In genomic region chr9:114898741-114899140, GRCh38 we compare ENCODE assay signal across 7 cellular contexts. TPM values are rescaled to one million over a fixed set of nuclear protein-coding genes. Genes with fewer than 3 reads are reported as not detected.
A peak's percentile ranks its signal among the peaks of the same experiment; 100 is the strongest.
DNase-seq lines count a peak whose midpoint lies in the region; ATAC-seq, FAIRE-seq and TF ChIP-seq lines count a peak whose summit lies in the region.

No MANE protein-coding gene starts in this region.

- H3K4me3 ChIP-seq in neutrophil (ENCODE audit: low read depth in 1 of 2, low read length in 1 of 2), result peak overlapping the region; percentile 44 to 49

- H3K27me3 Mint-ChIP-seq in activated T-helper 1 cell treated with anti-CD3 and anti-CD28 coated beads, Interleukin-12 subunit alpha, Interleukin-12 subunit beta, Interleukin-2, Interleukin-4 antibody, amounts not matched to agents 30 ng/mL and 10 ng/mL and 1 ng/mL, durations not matched to agents 14 hours and 24 hours and 36 hours (ENCODE audit: insufficient read depth), result no peaks in the 10 kb centered on the region
- no peaks in the 10 kb centered on the region for H3K27me3 Mint-ChIP-seq in progenitor cell of endocrine pancreas

- no peak overlapping the region for H3K4me3 Mint-ChIP-seq in activated T-helper 1 cell treated with anti-CD3 and anti-CD28 coated beads, Interleukin-12 subunit alpha, Interleukin-12 subunit beta, Interleukin-2, Interleukin-4 antibody, amounts not matched to agents 30 ng/mL and 10 ng/mL and 1 ng/mL, durations not matched to agents 14 hours and 24 hours and 36 hours
- H3K4me3 Mint-ChIP-seq in progenitor cell of endocrine pancreas (ENCODE audit: low read depth), result no peak overlapping the region

- intact Hi-C loops in activated T-helper 1 cell treated with anti-CD3 and anti-CD28 coated beads, Interleukin-12 subunit alpha, Interleukin-12 subunit beta, Interleukin-2, Interleukin-4 antibody, amounts not matched to agents 30 ng/mL and 10 ng/mL and 1 ng/mL, durations not matched to agents 14 hours and 24 hours and 36 hours (cut with micrococcal nuclease), result no loop called here

- peaks cover 23% of the 10 kb centered on the region for H3K36me3 ChIP-seq in neutrophil

- H3K27me3 ChIP-seq in neutrophil, result no peaks in the 10 kb centered on the region

- DNase-seq in NOMO-1 treated with dmso at 0.1 percent for 144 hours (lab: John Stamatoyannopoulos, UW; ENCODE audit: unreplicated experiment) (peak; percentile 88), RCC 7860 (ENCODE audit: low spot score) (no peak), progenitor cell of endocrine pancreas (ENCODE audit: low spot score, unreplicated experiment) (no peak)
- DNase-seq in activated T-helper 1 cell treated with anti-CD3 and anti-CD28 coated beads, Interleukin-12 subunit alpha, Interleukin-12 subunit beta, Interleukin-2, Interleukin-4 antibody, amounts not matched to agents 30 ng/mL and 10 ng/mL and 1 ng/mL, durations not matched to agents 14 hours and 24 hours and 36 hours (ENCODE audit: low spot score), result peak; percentile 86

- peak; percentile 93 for ATAC-seq in GM21515 (IDR thresholded peaks at IDR 0.05; ENCODE audit: unreplicated experiment)
- ATAC-seq in HG03460 (IDR thresholded peaks at IDR 0.05; ENCODE audit: unreplicated experiment), result no peak

- no peaks in the 10 kb centered on the region for H3K9me3 ChIP-seq in neutrophil

- FAIRE-seq in RCC 7860 (lab: Jason Lieb, UNC), result no peak

- no peak for TF ChIP-seq CTCF in neutrophil (IDR thresholded peaks at IDR 0.05)
- no peak for TF ChIP-seq CTCF in progenitor cell of endocrine pancreas (IDR thresholded peaks at IDR 0.05; ENCODE audit: unreplicated experiment)

- H3K4me1 Mint-ChIP-seq in activated T-helper 1 cell treated with anti-CD3 and anti-CD28 coated beads, Interleukin-12 subunit alpha, Interleukin-12 subunit beta, Interleukin-2, Interleukin-4 antibody, amounts not matched to agents 30 ng/mL and 10 ng/mL and 1 ng/mL, durations not matched to agents 14 hours and 24 hours and 36 hours (ENCODE audit: low read depth), result peaks cover 28% of the 10 kb centered on the region
- peaks cover 14% of the 10 kb centered on the region for H3K4me1 Mint-ChIP-seq in progenitor cell of endocrine pancreas (ENCODE audit: low read depth)

- H3K9me3 Mint-ChIP-seq in activated T-helper 1 cell treated with anti-CD3 and anti-CD28 coated beads, Interleukin-12 subunit alpha, Interleukin-12 subunit beta, Interleukin-2, Interleukin-4 antibody, amounts not matched to agents 30 ng/mL and 10 ng/mL and 1 ng/mL, durations not matched to agents 14 hours and 24 hours and 36 hours, result no peaks in the 10 kb centered on the region
- H3K9me3 Mint-ChIP-seq in progenitor cell of endocrine pancreas (ENCODE audit: low read depth), result no peaks in the 10 kb centered on the region

- peaks cover 70 to 82% of the 10 kb centered on the region in 2 experiments for H3K4me1 ChIP-seq in neutrophil (ENCODE audit: control insufficient read depth in 1 of 2, insufficient read depth in 1 of 2, low read depth in 1 of 2, low read length in 1 of 2)

- peak overlapping the region; percentile 82 for H3K27ac ChIP-seq in neutrophil

- H3K36me3 Mint-ChIP-seq in activated T-helper 1 cell treated with anti-CD3 and anti-CD28 coated beads, Interleukin-12 subunit alpha, Interleukin-12 subunit beta, Interleukin-2, Interleukin-4 antibody, amounts not matched to agents 30 ng/mL and 10 ng/mL and 1 ng/mL, durations not matched to agents 14 hours and 24 hours and 36 hours (ENCODE audit: low read depth), result peaks cover 59% of the 10 kb centered on the region
- no peaks in the 10 kb centered on the region for H3K36me3 Mint-ChIP-seq in progenitor cell of endocrine pancreas (ENCODE audit: insufficient read depth)

- H3K27ac Mint-ChIP-seq in activated T-helper 1 cell treated with anti-CD3 and anti-CD28 coated beads, Interleukin-12 subunit alpha, Interleukin-12 subunit beta, Interleukin-2, Interleukin-4 antibody, amounts not matched to agents 30 ng/mL and 10 ng/mL and 1 ng/mL, durations not matched to agents 14 hours and 24 hours and 36 hours, result no peak overlapping the region
- no peak overlapping the region for H3K27ac Mint-ChIP-seq in progenitor cell of endocrine pancreas

RNA-seq across cellular contexts. Expression of gene TNFSF8, which starts 31.6 kb away (rescaled TPM):
- 200 and 207 TPM in 2 replicates for total RNA-seq in activated T-helper 1 cell treated with anti-CD3 and anti-CD28 coated beads, Interleukin-12 subunit alpha, Interleukin-12 subunit beta, Interleukin-2, Interleukin-4 antibody, amounts not matched to agents 30 ng/mL and 10 ng/mL and 1 ng/mL, durations not matched to agents 14 hours and 24 hours and 36 hours
- not detected in 2 replicates for total RNA-seq in progenitor cell of endocrine pancreas

Comparison
In these comparisons a context has a peak if more than half of its experiments do, and no peak if none do; other contexts are left out.
1. DNase-seq: peak in NOMO-1 treated with dmso at 0.1 percent for 144 hours (single experiment) and activated T-helper 1 cell treated with anti-CD3 and anti-CD28 coated beads, Interleukin-12 subunit alpha, Interleukin-12 subunit beta, Interleukin-2, Interleukin-4 antibody, amounts not matched to agents 30 ng/mL and 10 ng/mL and 1 ng/mL, durations not matched to agents 14 hours and 24 hours and 36 hours (single experiment); none in RCC 7860 (single experiment) and progenitor cell of endocrine pancreas (single experiment).
2. RNA of gene TNFSF8, which starts 31.6 kb away (total RNA-seq): 200 to 207 TPM in activated T-helper 1 cell treated with anti-CD3 and anti-CD28 coated beads, Interleukin-12 subunit alpha, Interleukin-12 subunit beta, Interleukin-2, Interleukin-4 antibody, amounts not matched to agents 30 ng/mL and 10 ng/mL and 1 ng/mL, durations not matched to agents 14 hours and 24 hours and 36 hours; not detected in progenitor cell of endocrine pancreas; every median in the first group is over 100 times any median in the second.